25 cellular contexts compared by ENCODE assay signal in genomic region chr7:101391991-101392390, GRCh38. TPM values are rescaled to one million over a fixed set of nuclear protein-coding genes. Genes with fewer than 3 reads are reported as not detected.
DNase-seq lines count a peak whose midpoint lies in the region; ATAC-seq and TF ChIP-seq lines count a peak whose summit lies in the region.
"Had no signal": no experiment of that assay in that cellular context is flagged by ENCODE, and none has a peak within 500 bp of the region (broad histone marks: within the 10 kb centered on the region; RNA-seq: fewer than 3 reads in every experiment).

No MANE protein-coding gene starts in this region.

- H3K36me3 Mint-ChIP-seq in activated CD4-positive, alpha-beta T cell treated with anti-CD3 and anti-CD28 coated beads, Interleukin-2, amount 10 ng/mL, durations not matched to agents 7 days and 5 days (ENCODE audit: low read depth) = no peaks in the 10 kb centered on the region
- H3K36me3 Mint-ChIP-seq in WTC11 = 0 out of 2 replicates have a peak, but pooled peaks cover 2% of the 10 kb centered on the region
- peaks cover 2% of the 10 kb centered on the region for H3K36me3 Mint-ChIP-seq in memory B cell
- no peaks in the 10 kb centered on the region for H3K36me3 Mint-ChIP-seq in progenitor cell of endocrine pancreas (ENCODE audit: insufficient read depth)

- H3K4me1 Mint-ChIP-seq in activated CD4-positive, alpha-beta T cell treated with anti-CD3 and anti-CD28 coated beads, Interleukin-2, amount 10 ng/mL, durations not matched to agents 7 days and 5 days = peaks cover 22% of the 10 kb centered on the region
- peaks cover 37% of the 10 kb centered on the region for H3K4me1 Mint-ChIP-seq in WTC11
- peaks cover 18% of the 10 kb centered on the region for H3K4me1 Mint-ChIP-seq in memory B cell
- peaks cover 5% of the 10 kb centered on the region for H3K4me1 Mint-ChIP-seq in progenitor cell of endocrine pancreas (ENCODE audit: low read depth)

- ATAC-seq in WTC11 (no peak), memory B cell (ENCODE audit: low read depth) (no peak)
- ATAC-seq: left colon had no signal

- H3K4me3 Mint-ChIP-seq in activated CD4-positive, alpha-beta T cell treated with anti-CD3 and anti-CD28 coated beads, Interleukin-2, amount 10 ng/mL, durations not matched to agents 7 days and 5 days = no peak overlapping the region
- H3K4me3 Mint-ChIP-seq in WTC11 = no peak overlapping the region
- H3K4me3 Mint-ChIP-seq in memory B cell = peak overlapping the region; percentile 69
- no peak overlapping the region for H3K4me3 Mint-ChIP-seq in progenitor cell of endocrine pancreas (ENCODE audit: low read depth)
- H3K4me3 Mint-ChIP-seq: dendritic cell treated with granulocyte-macrophage colony-stimulating factor and Interleukin-4, amounts not matched to agents 40 ng/mL and 50 ng/mL, for 4 days had no signal

- POLR2A ChIA-PET in activated CD4-positive, alpha-beta T cell treated with anti-CD3 and anti-CD28 coated beads, Interleukin-2, amount 10 ng/mL, durations not matched to agents 7 days and 5 days (lab: Charles Lee) = no interaction called here
- POLR2A ChIA-PET in WTC11 (lab: Charles Lee) = no interaction called here

- CTCF ChIA-PET in activated CD4-positive, alpha-beta T cell treated with anti-CD3 and anti-CD28 coated beads, Interleukin-2, amount 10 ng/mL, durations not matched to agents 7 days and 5 days (lab: Charles Lee) = interaction anchor here (0.7 to 1.4 kb wide), 2 partner anchors 15 to 74 kb away, joined by 3 to 5 read pairs; no protein-coding TSS in a partner anchor
- CTCF ChIA-PET in WTC11 (lab: Charles Lee) = interaction anchor here (1.0 to 3.6 kb wide), 3 partner anchors 19 to 28 kb away, joined by 3 to 15 read pairs (median 5); no protein-coding TSS in a partner anchor

- no peaks in the 10 kb centered on the region for H3K9me3 Mint-ChIP-seq in activated CD4-positive, alpha-beta T cell treated with anti-CD3 and anti-CD28 coated beads, Interleukin-2, amount 10 ng/mL, durations not matched to agents 7 days and 5 days
- no peaks in the 10 kb centered on the region for H3K9me3 Mint-ChIP-seq in WTC11
- no peaks in the 10 kb centered on the region for H3K9me3 Mint-ChIP-seq in memory B cell
- H3K9me3 Mint-ChIP-seq in progenitor cell of endocrine pancreas (ENCODE audit: low read depth) = no peaks in the 10 kb centered on the region
- H3K9me3 Mint-ChIP-seq: dendritic cell treated with granulocyte-macrophage colony-stimulating factor and Interleukin-4, amounts not matched to agents 40 ng/mL and 50 ng/mL, for 4 days; T-helper 1 cell treated with Interleukin-12 subunit alpha and Interleukin-12 subunit beta and Interleukin-4 antibody, amounts not matched to agents 30 μg/mL and 1 μg/mL, for 36 hours had no signal

- no peak for TF ChIP-seq CTCF in WTC11 (IDR thresholded peaks at IDR 0.05)
- TF ChIP-seq CTCF in progenitor cell of endocrine pancreas (IDR thresholded peaks at IDR 0.05; ENCODE audit: unreplicated experiment) = no peak

- peaks cover 12% of the 10 kb centered on the region for H3K27me3 Mint-ChIP-seq in activated CD4-positive, alpha-beta T cell treated with anti-CD3 and anti-CD28 coated beads, Interleukin-2, amount 10 ng/mL, durations not matched to agents 7 days and 5 days
- H3K27me3 Mint-ChIP-seq in WTC11 (ENCODE audit: low read depth) (no peaks in the 10 kb centered on the region), memory B cell (peaks cover 13% of the 10 kb centered on the region), progenitor cell of endocrine pancreas (no peaks in the 10 kb centered on the region)

- no peak for DNase-seq in activated CD4-positive, alpha-beta T cell treated with anti-CD3 and anti-CD28 coated beads, Interleukin-2, amount 10 ng/mL, durations not matched to agents 7 days and 5 days
- no peak for DNase-seq in activated CD4-positive, alpha-beta T cell treated with anti-CD3 and anti-CD28 coated beads, Interleukin-2, amount 50 U/mL, for 48 hours
- no peak for DNase-seq in WTC11 (ENCODE audit: low spot score)
- DNase-seq in memory B cell (ENCODE audit: low spot score in 2 of 2) = no peak
- DNase-seq in progenitor cell of endocrine pancreas (ENCODE audit: low spot score, unreplicated experiment) = no peak
- DNase-seq in DMS 273 (lab: John Stamatoyannopoulos, UW; ENCODE audit: unreplicated experiment) = no peak
- no peak for DNase-seq in cerebellar nuclear complex (lab: John Stamatoyannopoulos, UW)
- no peak for DNase-seq in NCI-H526 (lab: John Stamatoyannopoulos, UW)
- DNase-seq: 8988T; activated CD4-positive, alpha-beta T cell treated with anti-CD3 and anti-CD28 coated beads, Interleukin-2, amount 50 U/mL, for 1 hour; activated effector memory CD4-positive, alpha-beta T cell treated with anti-CD3 and anti-CD28 coated beads, Interleukin-2, amount 50 U/mL, for 16 hours; anterior cingulate cortex; left colon; mesenchymal stem cell; NCI-H1092 treated with DMSO at 0.1 percent for 48 hours; NCI-H2081; NCI-H446 treated with DMSO at 0.1 percent for 48 hours; small intestine; stimulated activated CD4-positive, alpha-beta T cell treated with anti-CD3 and anti-CD28 coated beads, Interleukin-2, amount 100 ng/mL, for 24 hours; stimulated activated naive CD4-positive, alpha-beta T cell treated with Interleukin-2 at 50 U/mL for 16 hours; transverse colon had no signal

- peak overlapping the region; percentile 75 for H3K27ac Mint-ChIP-seq in activated CD4-positive, alpha-beta T cell treated with anti-CD3 and anti-CD28 coated beads, Interleukin-2, amount 10 ng/mL, durations not matched to agents 7 days and 5 days
- H3K27ac Mint-ChIP-seq in WTC11 (peak overlapping the region; percentile 83), memory B cell (peak overlapping the region; percentile 11), progenitor cell of endocrine pancreas (peak overlapping the region; percentile 38)
- H3K27ac Mint-ChIP-seq: dendritic cell treated with granulocyte-macrophage colony-stimulating factor and Interleukin-4, amounts not matched to agents 40 ng/mL and 50 ng/mL, for 4 days had no signal

TF ChIP-seq in WTC11, 78 proteins besides CTCF, POLR2A, EP300 and RAD21 (continues in another document):
- TF ChIP-seq ZNF425 (CRISPR knock-in tag; conservative IDR thresholded peaks at IDR 0.05) (no peak), ZNF512 (CRISPR knock-in tag; IDR thresholded peaks at IDR 0.05; ENCODE audit: borderline replicate concordance) (no peak), HMGA2 (CRISPR knock-in tag; IDR thresholded peaks at IDR 0.05) (no peak), RELA (CRISPR knock-in tag; IDR thresholded peaks at IDR 0.05; ENCODE audit: borderline replicate concordance) (no peak), CREB1 (CRISPR knock-in tag; IDR thresholded peaks at IDR 0.05) (no peak), TP53 (CRISPR knock-in tag; IDR thresholded peaks at IDR 0.05) (no peak), ESRRA (CRISPR knock-in tag; IDR thresholded peaks at IDR 0.05; ENCODE audit: borderline replicate concordance) (no peak), IRF1 (CRISPR knock-in tag; IDR thresholded peaks at IDR 0.05) (no peak), ZNF423 (CRISPR knock-in tag; IDR thresholded peaks at IDR 0.05) (no peak), TEAD4 (CRISPR knock-in tag; IDR thresholded peaks at IDR 0.05) (no peak), ZNF263 (CRISPR knock-in tag; IDR thresholded peaks at IDR 0.05; ENCODE audit: low read depth) (no peak), EMX1 (CRISPR knock-in tag; IDR thresholded peaks at IDR 0.05) (no peak), MLX (CRISPR knock-in tag; IDR thresholded peaks at IDR 0.05) (no peak)

RNA-seq across cellular contexts. Expression of gene COL26A1, which starts 29.3 kb away (rescaled TPM):
- total RNA-seq in activated CD4-positive, alpha-beta T cell treated with anti-CD3 and anti-CD28 coated beads, Interleukin-2, amount 10 ng/mL, durations not matched to agents 7 days and 5 days = not detected
- total RNA-seq in WTC11 (2021) (64.4 to 70.9 TPM (median 67.0 TPM) in 3 replicates), progenitor cell of endocrine pancreas (44.5 and 46.2 TPM in 2 replicates)
- total RNA-seq: cardiac septum, left colon, pulmonary artery endothelial cell, transverse colon had no signal

Comparison
In these comparisons a context has a peak if more than half of its experiments do, and no peak if none do; other contexts are left out.
1. H3K27ac Mint-ChIP-seq: peak in every context shown above with its lines; median percentile 83 in WTC11; 75 in activated CD4-positive, alpha-beta T cell treated with anti-CD3 and anti-CD28 coated beads, Interleukin-2, amount 10 ng/mL, durations not matched to agents 7 days and 5 days; 38 in progenitor cell of endocrine pancreas; 11 in memory B cell.
2. RNA of gene COL26A1, which starts 29.3 kb away (total RNA-seq): 64.4 to 70.9 TPM in WTC11 and 44.5 to 46.2 TPM in progenitor cell of endocrine pancreas; not detected in activated CD4-positive, alpha-beta T cell treated with anti-CD3 and anti-CD28 coated beads, Interleukin-2, amount 10 ng/mL, durations not matched to agents 7 days and 5 days; every median in the first group is over 10 times any median in the second.